ENCODE assay signal across 8 cellular contexts in the genomic region with DNA sequence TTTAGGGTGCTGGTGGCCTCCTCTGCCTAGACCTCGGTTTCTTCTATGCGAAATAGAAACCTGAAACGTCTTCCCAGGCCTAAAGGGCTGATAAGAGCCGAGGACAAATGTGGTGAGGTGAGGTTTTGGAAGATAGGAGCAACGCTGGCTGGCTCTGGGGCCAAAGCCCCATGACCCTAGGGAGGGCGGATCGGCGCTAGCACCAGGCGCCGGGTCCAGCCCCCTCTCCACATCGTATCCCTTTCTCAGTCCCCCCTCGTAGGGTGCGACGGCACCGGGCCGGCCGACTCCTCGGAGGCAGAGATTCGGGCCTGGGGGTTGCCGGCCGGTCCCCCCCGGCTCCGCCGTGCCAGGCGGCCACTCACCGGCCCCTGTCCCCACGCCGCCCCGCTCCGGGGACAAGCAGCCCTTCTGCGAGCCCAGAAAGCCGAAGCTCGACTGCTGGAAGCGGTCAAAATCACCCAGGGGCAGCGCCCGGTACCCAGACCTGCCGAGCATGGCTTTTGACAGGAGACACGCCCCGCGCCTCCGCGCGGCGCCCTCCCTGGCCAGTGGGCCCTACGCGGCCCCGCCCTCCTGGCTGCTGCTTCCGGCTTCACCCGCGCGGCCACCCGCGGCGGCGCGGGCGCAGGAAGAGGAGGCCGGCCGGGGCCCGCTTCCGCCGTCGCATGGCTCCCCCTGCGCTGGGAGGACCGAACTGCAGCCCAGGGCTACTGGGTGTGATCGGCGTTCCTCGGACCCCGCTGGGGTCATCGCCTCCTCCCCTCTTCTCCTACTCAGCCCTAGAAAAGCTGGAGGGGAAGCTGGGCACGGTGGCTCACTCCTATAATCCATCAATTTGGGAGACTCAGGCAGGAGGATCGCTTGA. TPM values are rescaled to one million over a fixed set of nuclear protein-coding genes. Genes with fewer than 3 reads are reported as not detected.
DNase-seq lines count a peak whose midpoint lies in the region; TF ChIP-seq lines count a peak whose summit lies in the region.

A gene with protein sequence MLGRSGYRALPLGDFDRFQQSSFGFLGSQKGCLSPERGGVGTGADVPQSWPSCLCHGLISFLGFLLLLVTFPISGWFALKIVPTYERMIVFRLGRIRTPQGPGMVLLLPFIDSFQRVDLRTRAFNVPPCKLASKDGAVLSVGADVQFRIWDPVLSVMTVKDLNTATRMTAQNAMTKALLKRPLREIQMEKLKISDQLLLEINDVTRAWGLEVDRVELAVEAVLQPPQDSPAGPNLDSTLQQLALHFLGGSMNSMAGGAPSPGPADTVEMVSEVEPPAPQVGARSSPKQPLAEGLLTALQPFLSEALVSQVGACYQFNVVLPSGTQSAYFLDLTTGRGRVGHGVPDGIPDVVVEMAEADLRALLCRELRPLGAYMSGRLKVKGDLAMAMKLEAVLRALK (minus strand): TSS at position 570 of the 868 bp plus-strand sequence. CDS start 72 bp downstream, at position 498.

- peaks cover 17% of the 10 kb centered on the region for H3F3A ChIP-seq in MM.1S (ENCODE audit: insufficient read depth, low read length)

- H3K27ac ChIP-seq in MM.1S (ENCODE audit: low read length) = peak within 1 kb of the TSS; percentile 40; the same call in 1 of the 2 replicates
- H3K27ac ChIP-seq in substantia nigra (ENCODE audit: low read depth, low read length, poor library complexity, severe bottlenecking) = peak within 1 kb of the TSS; percentile 79

- H3K9ac ChIP-seq in MM.1S (ENCODE audit: low read length) = peak within 1 kb of the TSS; percentile 75

- no peaks in the 10 kb centered on the region for H3K9me3 ChIP-seq in MM.1S (replicated peaks; ENCODE audit: insufficient read depth, low read length)

- H3K79me2 ChIP-seq in MM.1S (ENCODE audit: low read length) = peaks cover 29% of the 10 kb centered on the region

- no peaks in the 10 kb centered on the region for H3K27me3 Mint-ChIP-seq in activated naive CD4-positive, alpha-beta T cell treated with anti-CD3 and anti-CD28 coated beads for 36 hours (ENCODE audit: low read depth)

- H3K4me1 ChIP-seq in MM.1S (ENCODE audit: low read length) = 0 out of 2 replicates have a peak, but pooled peaks cover 3% of the 10 kb centered on the region

- intact Hi-C loops in activated naive CD4-positive, alpha-beta T cell treated with anti-CD3 and anti-CD28 coated beads for 36 hours (cut with micrococcal nuclease) = loop anchor here (1.0 to 10.0 kb wide), 7 partner anchors 10 to 1767 kb away; partner anchors contain the start of gene SIN3A

- peak; percentile 98 for DNase-seq in GM06990 (ENCODE audit: extremely low read depth, insufficient read length)
- peak; percentile 93 for DNase-seq in HCEC 1CT
- peak; percentile 96 for DNase-seq in MM.1S
- DNase-seq in SK-N-DZ (ENCODE audit: low spot score) = peak; percentile 93
- DNase-seq in activated naive CD4-positive, alpha-beta T cell treated with anti-CD3 and anti-CD28 coated beads for 36 hours = peak; percentile 95
- DNase-seq in germinal center (ENCODE audit: low spot score) = peak; percentile 96
- peak; percentile 55 for DNase-seq in non-pigmented ciliary epithelial cell (ENCODE audit: low read depth)
- DNase-seq in substantia nigra (lab: John Stamatoyannopoulos, UW) = peak; percentile 22 to 95 (median 81)

- peak; percentile 82 for TF ChIP-seq CTCF in GM06990 (IDR thresholded peaks at IDR 0.05; ENCODE audit: insufficient read depth, low read length, poor library complexity, severe bottlenecking)
- peak; percentile 79 for TF ChIP-seq CTCF in MM.1S (IDR thresholded peaks at IDR 0.05; ENCODE audit: low read length)

- H3K36me3 Mint-ChIP-seq in activated naive CD4-positive, alpha-beta T cell treated with anti-CD3 and anti-CD28 coated beads for 36 hours (ENCODE audit: low read depth) = peaks cover 4% of the 10 kb centered on the region

- CTCF ChIA-PET in activated naive CD4-positive, alpha-beta T cell treated with anti-CD3 and anti-CD28 coated beads for 36 hours (lab: Charles Lee) = interaction anchor here (1.1 to 5.2 kb wide), 3 partner anchors 14 to 19 kb away, joined by 3 to 54 read pairs (median 24); no protein-coding TSS in a partner anchor

- H2AFZ ChIP-seq in MM.1S (ENCODE audit: low read length) = peak within 1 kb of the TSS; percentile 90

- no peaks in the 10 kb centered on the region for H3K9me3 Mint-ChIP-seq in activated naive CD4-positive, alpha-beta T cell treated with anti-CD3 and anti-CD28 coated beads for 36 hours

- no peaks in the 10 kb centered on the region for H3K9me2 ChIP-seq in MM.1S (replicated peaks; ENCODE audit: insufficient read depth, low read length)

- peaks cover 49% of the 10 kb centered on the region for H3K4me1 Mint-ChIP-seq in activated naive CD4-positive, alpha-beta T cell treated with anti-CD3 and anti-CD28 coated beads for 36 hours (ENCODE audit: low read depth)

- H4K20me1 ChIP-seq in MM.1S (ENCODE audit: insufficient read depth, low read length) = no peaks in the 10 kb centered on the region

- H3K36me3 ChIP-seq in GM06990 (ENCODE audit: control insufficient read depth, insufficient read depth, low read length) (no peaks in the 10 kb centered on the region), MM.1S (replicated peaks; ENCODE audit: insufficient read depth, low read length) (no peaks in the 10 kb centered on the region)

- peak within 1 kb of the TSS; percentile 83 for H3K27ac Mint-ChIP-seq in activated naive CD4-positive, alpha-beta T cell treated with anti-CD3 and anti-CD28 coated beads for 36 hours

- H3K4me3 ChIP-seq in GM06990 (replicated peaks; ENCODE audit: low read depth, low read length) (peak within 1 kb of the TSS; percentile 69), MM.1S (ENCODE audit: low read length) (peak within 1 kb of the TSS; percentile 78)

- H3K27me3 ChIP-seq in GM06990 (replicated peaks; ENCODE audit: control insufficient read depth, insufficient read depth, low read length) (no peaks in the 10 kb centered on the region), MM.1S (replicated peaks; ENCODE audit: insufficient read depth, low read length) (no peaks in the 10 kb centered on the region)

- H3K4me3 Mint-ChIP-seq in activated naive CD4-positive, alpha-beta T cell treated with anti-CD3 and anti-CD28 coated beads for 36 hours = peak within 1 kb of the TSS; percentile 95

- peak within 1 kb of the TSS; percentile 89 for H3K4me2 ChIP-seq in MM.1S (ENCODE audit: low read depth, low read length)

RNA-seq across cellular contexts. Expression of the gene that starts here (rescaled TPM):
- polyA plus RNA-seq in SK-N-DZ (2014; cell fraction: cytosol; rRNA removed) = 10.7 and 13.9 TPM in 2 replicates
- polyA plus RNA-seq in SK-N-DZ (2014; cell fraction: nucleus; rRNA removed) = 6.9 and 16.8 TPM in 2 replicates
- 1 to 10 TPM; 8.7 to 9.5 TPM for total RNA-seq in activated naive CD4-positive, alpha-beta T cell treated with anti-CD3 and anti-CD28 coated beads for 36 hours

Comparison
In these comparisons a context has a peak if more than half of its experiments do, and no peak if none do; other contexts are left out.
1. Peak in every context shown above with its lines: DNase-seq, H3K4me3 ChIP-seq and H3K27ac ChIP-seq.